ENCODE assay signal across 37 cellular contexts in the genomic region with DNA sequence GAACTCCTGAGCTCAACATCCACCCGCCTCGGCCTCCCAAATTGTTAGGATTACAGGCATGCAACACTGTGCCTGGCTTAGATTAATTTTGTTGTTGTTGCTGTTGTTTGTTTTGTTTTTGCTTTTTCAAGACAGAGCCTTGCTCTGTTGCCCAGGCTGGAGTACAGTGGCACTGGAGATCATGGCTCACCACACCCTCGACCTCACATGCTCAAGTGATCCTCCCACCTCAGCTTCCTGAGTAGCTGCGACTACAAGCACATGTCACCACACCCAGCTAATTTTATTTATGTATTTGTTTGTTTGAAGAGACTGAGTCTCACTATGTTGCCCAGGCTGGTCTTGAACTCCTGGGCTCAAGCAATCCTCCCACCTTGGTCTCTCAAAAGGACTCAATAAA.
"Had no signal": no experiment of that assay in that cellular context is flagged by ENCODE, and none has a peak within 500 bp of the region (broad histone marks: within the 10 kb centered on the region; RNA-seq: fewer than 3 reads in every experiment).

No MANE protein-coding gene starts in this region.

- H3K27ac ChIP-seq: cardiac muscle cell, SJCRH30, SK-N-MC had no signal

- H3K36me3 ChIP-seq: cardiac muscle cell, MG63, SJCRH30 had no signal

- H3K27me3 Mint-ChIP-seq: activated CD4-positive, alpha-beta T cell treated with anti-CD3 and anti-CD28 coated beads for 36 hours; activated CD4-positive, alpha-beta T cell treated with anti-CD3 and anti-CD28 coated beads, Interleukin-2, amount 10 ng/mL, durations not matched to agents 7 days and 5 days; activated CD8-positive, alpha-beta memory T cell treated with anti-CD3 and anti-CD28 coated beads, Interleukin-2, amount 10 ng/mL, durations not matched to agents 7 days and 5 days; activated naive CD8-positive, alpha-beta T cell treated with anti-CD3 and anti-CD28 coated beads for 36 hours; activated T-helper 17 cell treated with anti-CD3 and anti-CD28 coated beads, Interleukin-2, amount 50 U/mL, for 72 hours; central memory CD8-positive, alpha-beta T cell had no signal

- H3K4me1 Mint-ChIP-seq: activated CD4-positive, alpha-beta T cell treated with anti-CD3 and anti-CD28 coated beads for 36 hours; activated T-helper 17 cell treated with anti-CD3 and anti-CD28 coated beads, Interleukin-2, amount 50 U/mL, for 72 hours; WTC11 had no signal

- H3K27me3 ChIP-seq: cardiac muscle cell, MG63, SJCRH30 had no signal

- H3K36me3 Mint-ChIP-seq: WTC11 had no signal

- H3K4me1 ChIP-seq: SJCRH30 had no signal

- H3K9me3 ChIP-seq: MG63, SJCRH30 had no signal

- ATAC-seq: activated CD4-positive, alpha-beta T cell treated with anti-CD3 and anti-CD28 coated beads for 36 hours; activated CD4-positive, CD25-positive, alpha-beta regulatory T cell treated with anti-CD3 and anti-CD28 coated beads, Interleukin-2, amount 50 U/mL, for 24 hours; activated CD8-positive, alpha-beta memory T cell treated with anti-CD3 and anti-CD28 coated beads, Interleukin-2, amount 10 ng/mL, durations not matched to agents 7 days and 5 days; activated T-cell treated with anti-CD3 and anti-CD28 coated beads, Interleukin-2, amount 50 U/mL, for 72 hours; activated T-helper 17 cell treated with anti-CD3 and anti-CD28 coated beads, Interleukin-2, amount 50 U/mL, for 72 hours; Panc1; WTC11 had no signal

- H3K4me3 Mint-ChIP-seq: activated CD4-positive, alpha-beta T cell treated with anti-CD3 and anti-CD28 coated beads for 36 hours; activated CD4-positive, alpha-beta T cell treated with anti-CD3 and anti-CD28 coated beads, Interleukin-2, amount 10 ng/mL, durations not matched to agents 7 days and 5 days; activated CD8-positive, alpha-beta memory T cell treated with anti-CD3 and anti-CD28 coated beads, Interleukin-2, amount 10 ng/mL, durations not matched to agents 7 days and 5 days; activated naive CD8-positive, alpha-beta T cell treated with anti-CD3 and anti-CD28 coated beads for 36 hours; activated T-cell treated with anti-CD3 and anti-CD28 coated beads, Interleukin-2, amount 50 U/mL, for 72 hours; activated T-helper 17 cell treated with anti-CD3 and anti-CD28 coated beads, Interleukin-2, amount 50 U/mL, for 72 hours; central memory CD8-positive, alpha-beta T cell; T-helper 2 cell treated with Interferon-gamma antibody and Interleukin-4, amounts not matched to agents 5 μg/mL and 100 μg/mL, for 36 hours; WTC11 had no signal

- H3K27ac Mint-ChIP-seq: activated CD4-positive, alpha-beta T cell treated with anti-CD3 and anti-CD28 coated beads for 36 hours; activated CD4-positive, alpha-beta T cell treated with anti-CD3 and anti-CD28 coated beads, Interleukin-2, amount 10 ng/mL, durations not matched to agents 7 days and 5 days; activated CD8-positive, alpha-beta memory T cell treated with anti-CD3 and anti-CD28 coated beads, Interleukin-2, amount 10 ng/mL, durations not matched to agents 7 days and 5 days; activated naive CD8-positive, alpha-beta T cell treated with anti-CD3 and anti-CD28 coated beads for 36 hours; activated T-cell treated with anti-CD3 and anti-CD28 coated beads, Interleukin-2, amount 50 U/mL, for 72 hours; activated T-helper 17 cell treated with anti-CD3 and anti-CD28 coated beads, Interleukin-2, amount 50 U/mL, for 72 hours; T-helper 2 cell treated with Interferon-gamma antibody and Interleukin-4, amounts not matched to agents 5 μg/mL and 100 μg/mL, for 36 hours; WTC11 had no signal

- H3K9me3 Mint-ChIP-seq: central memory CD8-positive, alpha-beta T cell; T-helper 2 cell treated with Interferon-gamma antibody and Interleukin-4, amounts not matched to agents 5 μg/mL and 100 μg/mL, for 36 hours; WTC11 had no signal

- DNase-seq: activated CD4-positive, alpha-beta T cell treated with anti-CD3 and anti-CD28 coated beads for 36 hours; activated CD4-positive, alpha-beta T cell treated with anti-CD3 and anti-CD28 coated beads, Interleukin-2, amount 10 ng/mL, durations not matched to agents 7 days and 5 days; activated CD4-positive, alpha-beta T cell treated with anti-CD3 and anti-CD28 coated beads, Interleukin-2, amount 50 U/mL, for 48 hours; activated CD8-positive, alpha-beta memory T cell treated with anti-CD3 and anti-CD28 coated beads for 24 hours; activated CD8-positive, alpha-beta memory T cell treated with anti-CD3 and anti-CD28 coated beads, Interleukin-2, amount 10 ng/mL, durations not matched to agents 7 days and 5 days; activated CD8-positive, alpha-beta memory T cell treated with anti-CD3 and anti-CD28 coated beads, Interleukin-2, amount 50 U/mL, for 48 hours; activated effector memory CD4-positive, alpha-beta T cell treated with anti-CD3 and anti-CD28 coated beads, Interleukin-2, amount 50 U/mL, for 16 hours; activated naive CD4-positive, alpha-beta T cell; activated naive CD4-positive, alpha-beta T cell treated with anti-CD3 and anti-CD28 coated beads, Interleukin-2, amount 50 U/mL, for 16 hours; activated naive CD8-positive, alpha-beta T cell treated with anti-CD3 and anti-CD28 coated beads for 36 hours; activated T-cell treated with anti-CD3 and anti-CD28 coated beads, Interleukin-2, amount 50 U/mL, for 72 hours; amniotic stem cell; aorta; Kasumi-1; KG1; MG63; NCI-H1048; NCI-H1105 treated with DMSO at 0.1 percent for 48 hours; NCI-H1436; NCI-H1694; NCI-H1930; NCI-H2081 treated with DMSO at 0.1 percent for 48 hours; NCI-H226; NCI-H446 treated with DMSO at 0.1 percent for 48 hours; NCI-H524; NCI-H69; NCI-H82; SHP77; SJCRH30 had no signal

- H3K4me3 ChIP-seq: cardiac muscle cell, MG63, SJCRH30, SK-N-MC had no signal
